ENCODE assay signal across 8 cellular contexts in the genomic region with DNA sequence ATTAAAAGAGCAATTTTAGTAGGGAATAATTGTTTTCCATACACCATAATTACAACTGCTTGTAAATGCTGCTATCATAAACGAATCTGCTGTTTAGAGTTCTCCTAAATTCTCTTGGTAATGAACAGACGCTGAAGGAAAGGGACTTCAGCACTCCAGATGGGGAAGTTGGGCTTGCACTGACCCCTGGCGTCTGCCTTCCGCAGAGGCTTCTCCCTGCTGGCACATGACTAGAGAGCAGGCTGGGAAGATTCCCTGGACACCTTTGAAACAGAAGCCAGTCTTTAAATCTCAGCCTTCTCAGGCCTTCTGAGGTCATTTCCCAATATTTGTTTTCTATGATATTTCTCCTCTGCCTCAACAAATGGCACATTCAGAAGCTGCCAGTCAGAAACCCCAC.
DNase-seq lines count a peak whose midpoint lies in the region; ATAC-seq and TF ChIP-seq lines count a peak whose summit lies in the region.

No MANE protein-coding gene starts in this region.

- no peaks in the 10 kb centered on the region for H3K9me2 ChIP-seq in SK-N-SH

- TF ChIP-seq EP300 in SK-N-SH (IDR thresholded peaks at IDR 0.05; ENCODE audit: borderline replicate concordance in 1 of 2, low read depth in 1 of 2, low read length in 1 of 2), result 0 out of 4 replicates have a peak, but pooled peaks of 1 of the 2 experiments have one; percentile 10

- no peaks in the 10 kb centered on the region for H3K36me3 ChIP-seq in SK-N-SH (replicated peaks in 1 of 2; ENCODE audit: control insufficient read depth in 1 of 2, insufficient read depth in 2 of 2, low read length in 1 of 2)

- no peaks in the 10 kb centered on the region for H3K79me2 ChIP-seq in SK-N-SH (ENCODE audit: insufficient read depth)

- H3K4me3 ChIP-seq in SK-N-SH (ENCODE audit: low read depth in 2 of 2, low read length in 1 of 2), result no peak overlapping the region; a peak in 1 of 4 replicates

- H3K27ac ChIP-seq in C4-2B, result no peak overlapping the region
- no peak overlapping the region for H3K27ac ChIP-seq in SK-N-SH (ENCODE audit: low read depth in 2 of 2, low read length in 1 of 2)

- H3K27ac Mint-ChIP-seq in nephron progenitor cell, result no peak overlapping the region
- no peak overlapping the region for H3K27ac Mint-ChIP-seq in stimulated activated memory B cell treated with anti-CD40 and anti-IgM and Interleukin-4, amounts not matched to agents 10 μg/mL and 1 μg/mL and 100 μg/mL, for 72 hours

- H3K27me3 Mint-ChIP-seq in nephron progenitor cell (ENCODE audit: low read depth, poor library complexity), result no peaks in the 10 kb centered on the region
- peaks cover 20% of the 10 kb centered on the region for H3K27me3 Mint-ChIP-seq in stimulated activated memory B cell treated with anti-CD40 and anti-IgM and Interleukin-4, amounts not matched to agents 10 μg/mL and 1 μg/mL and 100 μg/mL, for 72 hours

- H2AFZ ChIP-seq in SK-N-SH (ENCODE audit: low read depth), result no peak overlapping the region

- DNase-seq in HK-2 (ENCODE audit: unreplicated experiment) (peak; percentile 30), SK-N-SH (peak; percentile 77), fibroblast of gingiva (ENCODE audit: low read depth) (peak; percentile 32), nephron progenitor cell (peak; percentile 68), SW 1271 (lab: John Stamatoyannopoulos, UW) (no peak)

- H3K9ac ChIP-seq in SK-N-SH, result no peak overlapping the region

- peaks cover 3% of the 10 kb centered on the region for H3K9me3 Mint-ChIP-seq in nephron progenitor cell
- H3K9me3 Mint-ChIP-seq in stimulated activated memory B cell treated with anti-CD40 and anti-IgM and Interleukin-4, amounts not matched to agents 10 μg/mL and 1 μg/mL and 100 μg/mL, for 72 hours, result peaks cover 3% of the 10 kb centered on the region

- peak; percentile 88 for TF ChIP-seq CTCF in C4-2B (conservative IDR thresholded peaks at IDR 0.05)
- TF ChIP-seq CTCF in SK-N-SH (IDR thresholded peaks at IDR 0.05), result peak; percentile 62
- TF ChIP-seq CTCF in nephron progenitor cell (IDR thresholded peaks at IDR 0.05), result peak; percentile 83

- CTCF ChIA-PET in SK-N-SH (lab: Yijun Ruan, JAX), result interaction anchor here (0.5 to 4.4 kb wide), 11 partner anchors 12 to 426 kb away, joined by 3 to 20 read pairs (median 4); no protein-coding TSS in a partner anchor

- H3K4me1 Mint-ChIP-seq in nephron progenitor cell, result no peaks in the 10 kb centered on the region
- no peaks in the 10 kb centered on the region for H3K4me1 Mint-ChIP-seq in stimulated activated memory B cell treated with anti-CD40 and anti-IgM and Interleukin-4, amounts not matched to agents 10 μg/mL and 1 μg/mL and 100 μg/mL, for 72 hours

- H3K27me3 ChIP-seq in SK-N-SH (ENCODE audit: insufficient read depth), result no peaks in the 10 kb centered on the region

- POLR2A ChIA-PET in SK-N-SH (lab: Yijun Ruan, JAX), result no interaction called here

- no peak overlapping the region for H3K4me2 ChIP-seq in SK-N-SH

- no peak for ATAC-seq in HG02885 (IDR thresholded peaks at IDR 0.05; ENCODE audit: poor library complexity, unreplicated experiment)
- no peak for ATAC-seq in stimulated activated memory B cell treated with anti-CD40 and anti-IgM and Interleukin-4, amounts not matched to agents 10 μg/mL and 1 μg/mL and 100 μg/mL, for 72 hours

- 35% methylated on average over 4 of the region's 4 CpGs for WGBS in SK-N-SH (ENCODE audit: low lambda C conversion rate)

- no peaks in the 10 kb centered on the region for H3K9me3 ChIP-seq in SK-N-SH

- peak; percentile 88 for TF ChIP-seq RAD21 in SK-N-SH (IDR thresholded peaks at IDR 0.05; ENCODE audit: low read length)

- no peak overlapping the region for H3K4me3 Mint-ChIP-seq in nephron progenitor cell
- H3K4me3 Mint-ChIP-seq in stimulated activated memory B cell treated with anti-CD40 and anti-IgM and Interleukin-4, amounts not matched to agents 10 μg/mL and 1 μg/mL and 100 μg/mL, for 72 hours, result no peak overlapping the region

- H4K20me1 ChIP-seq in SK-N-SH (ENCODE audit: insufficient read depth), result no peaks in the 10 kb centered on the region

- H3K4me1 ChIP-seq in SK-N-SH (ENCODE audit: control insufficient read depth in 1 of 2, insufficient read depth in 2 of 2, low read depth in 1 of 2, low read length in 1 of 2), result peaks cover 0 to 4% of the 10 kb centered on the region in 2 experiments; a peak in 1 of 4 replicates

- H3F3A ChIP-seq in SK-N-SH (replicated peaks; ENCODE audit: insufficient read depth), result no peaks in the 10 kb centered on the region

- no peaks in the 10 kb centered on the region for H3K36me3 Mint-ChIP-seq in nephron progenitor cell (ENCODE audit: low read depth)
- no peaks in the 10 kb centered on the region for H3K36me3 Mint-ChIP-seq in stimulated activated memory B cell treated with anti-CD40 and anti-IgM and Interleukin-4, amounts not matched to agents 10 μg/mL and 1 μg/mL and 100 μg/mL, for 72 hours

TF ChIP-seq in SK-N-SH, 30 proteins besides CTCF, POLR2A, EP300 and RAD21:
- TF ChIP-seq SMC3 (IDR thresholded peaks at IDR 0.05; ENCODE audit: low read depth, low read length) (peak; percentile 86), EZH2phosphoT487 (IDR thresholded peaks at IDR 0.05; ENCODE audit: borderline replicate concordance, low read depth) (no peak)
TF ChIP-seq in SK-N-SH: peak in this region for 1.

Comparison
In these comparisons a context has a peak if more than half of its experiments do, and no peak if none do; other contexts are left out.
1. DNase-seq: peak in HK-2 (single experiment), SK-N-SH (single experiment), fibroblast of gingiva (single experiment) and nephron progenitor cell (single experiment); none in SW 1271 (0 of 2).
2. Peak in every context shown above with its lines, with median percentiles within 50 percentile points of each other: CTCF ChIP-seq.